ENCODE assay signal across 1 cellular context in genomic region chr6:168895102-168895812, GRCh38.
TF ChIP-seq lines count a peak whose summit lies in the region.

No MANE protein-coding gene starts in this region.

TF ChIP-seq in HepG2, 621 proteins besides CTCF, POLR2A, EP300 and RAD21 (continued from another document and continues in another):
- TF ChIP-seq THRA (CRISPR knock-in tag; IDR thresholded peaks at IDR 0.05; ENCODE audit: borderline replicate concordance) (0 out of 2 replicates have a peak, but pooled peaks have one; percentile 20), CC2D1A (CRISPR knock-in tag; IDR thresholded peaks at IDR 0.05) (0 out of 2 replicates have a peak, but pooled peaks have one; percentile 38), TOPORS (CRISPR knock-in tag; IDR thresholded peaks at IDR 0.05) (0 out of 2 replicates have a peak, but pooled peaks have one; percentile 30), ARNT2 (CRISPR knock-in tag; IDR thresholded peaks at IDR 0.05; ENCODE audit: low read depth) (0 out of 2 replicates have a peak, but pooled peaks have one; percentile 53), ZNF781 (CRISPR knock-in tag; IDR thresholded peaks at IDR 0.05; ENCODE audit: borderline replicate concordance, not compliant biosample characterization) (peak; percentile 54), HOXA3 (CRISPR knock-in tag; IDR thresholded peaks at IDR 0.05) (peak; percentile 46; the same call in 1 of the 2 replicates), KDM2A (CRISPR knock-in tag; IDR thresholded peaks at IDR 0.05; ENCODE audit: borderline replicate concordance, low read depth) (peak; percentile 74), BRD4 (CRISPR knock-in tag; IDR thresholded peaks at IDR 0.05) (0 out of 2 replicates have a peak, but pooled peaks have one; percentile 32), ZNF646 (CRISPR knock-in tag; IDR thresholded peaks at IDR 0.05) (0 out of 2 replicates have a peak, but pooled peaks have one; percentile 43), SMARCC2 (IDR thresholded peaks at IDR 0.05) (no peak), MED1 (CRISPR knock-in tag; IDR thresholded peaks at IDR 0.05) (0 out of 2 replicates have a peak, but pooled peaks have one; percentile 17), EHMT2 (IDR thresholded peaks at IDR 0.05; ENCODE audit: borderline replicate concordance, low read depth, low read length) (peak; percentile 42; the same call in 1 of the 2 replicates), GRHL1 (CRISPR knock-in tag; conservative IDR thresholded peaks at IDR 0.05) (no peak), NFIC (IDR thresholded peaks at IDR 0.05; ENCODE audit: low read length) (0 out of 2 replicates have a peak, but pooled peaks have one; percentile 15), RBM39 (IDR thresholded peaks at IDR 0.05; ENCODE audit: low read depth, low read length, poor library complexity, severe bottlenecking) (no peak), ZNF501 (CRISPR knock-in tag; IDR thresholded peaks at IDR 0.05) (peak; percentile 67), NCOR1 (IDR thresholded peaks at IDR 0.05; ENCODE audit: borderline replicate concordance, low read length) (peak; percentile 61; the same call in 1 of the 2 replicates), ASH2L (IDR thresholded peaks at IDR 0.05; ENCODE audit: insufficient read length, low read depth, low read length) (peak; percentile 39), PHF5A (CRISPR knock-in tag; IDR thresholded peaks at IDR 0.05; ENCODE audit: low read depth, unreplicated experiment) (peak; percentile 30), ZNF280D (CRISPR knock-in tag; IDR thresholded peaks at IDR 0.05) (0 out of 2 replicates have a peak, but pooled peaks have one; percentile 24), PITX1 (CRISPR knock-in tag; IDR thresholded peaks at IDR 0.05) (0 out of 2 replicates have a peak, but pooled peaks have one; percentile 21), NR2C2 (CRISPR knock-in tag; IDR thresholded peaks at IDR 0.05; ENCODE audit: borderline replicate concordance) (peak; percentile 92), GFI1 (CRISPR knock-in tag; IDR thresholded peaks at IDR 0.05; ENCODE audit: borderline replicate concordance) (0 out of 2 replicates have a peak, but pooled peaks have one; percentile 15), NR2F6 (IDR thresholded peaks at IDR 0.05) (no peak), NR2F6 (CRISPR knock-in tag; IDR thresholded peaks at IDR 0.05) (peak; percentile 34; the same call in 1 of the 2 replicates), ARID5B (CRISPR knock-in tag; IDR thresholded peaks at IDR 0.05) (0 out of 2 replicates have a peak, but pooled peaks have one; percentile 18), THAP11 (CRISPR knock-in tag; IDR thresholded peaks at IDR 0.05) (peak; percentile 43; the same call in 1 of the 2 replicates), NFYB (CRISPR knock-in tag; IDR thresholded peaks at IDR 0.05) (no peak), ZSCAN12 (CRISPR knock-in tag; IDR thresholded peaks at IDR 0.05) (0 out of 2 replicates have a peak, but pooled peaks have one; percentile 26), SAP130 (CRISPR knock-in tag; IDR thresholded peaks at IDR 0.05; ENCODE audit: low read depth) (peak; percentile 25; the same call in 1 of the 2 replicates), HNF1B (CRISPR knock-in tag; IDR thresholded peaks at IDR 0.05) (0 out of 2 replicates have a peak, but pooled peaks have one; percentile 43), HNF4A (CRISPR knock-in tag; IDR thresholded peaks at IDR 0.05) (peak; percentile 63), SP2 (CRISPR knock-in tag; IDR thresholded peaks at IDR 0.05) (no peak), STAG1 (CRISPR knock-in tag; IDR thresholded peaks at IDR 0.05) (peak; percentile 91), ZNF331 (CRISPR knock-in tag; IDR thresholded peaks at IDR 0.05) (0 out of 2 replicates have a peak, but pooled peaks have one; percentile 30), ZBTB21 (CRISPR knock-in tag; IDR thresholded peaks at IDR 0.05) (0 out of 2 replicates have a peak, but pooled peaks have one; percentile 25), MXI1 (IDR thresholded peaks at IDR 0.05; ENCODE audit: borderline replicate concordance, low read depth, low read length) (0 out of 3 replicates have a peak, but pooled peaks have one; percentile 5), CREB3 (CRISPR knock-in tag; IDR thresholded peaks at IDR 0.05) (no peak), CBX5 (CRISPR knock-in tag; IDR thresholded peaks at IDR 0.05; ENCODE audit: borderline replicate concordance) (peak; percentile 76; the same call in 1 of the 2 replicates), RBM22 (optimal IDR thresholded peaks at IDR 0.05; ENCODE audit: low read length) (no peak), GZF1 (CRISPR knock-in tag; IDR thresholded peaks at IDR 0.05) (no peak), GABPB1 (CRISPR knock-in tag; IDR thresholded peaks at IDR 0.05) (peak; percentile 85), ZNF335 (CRISPR knock-in tag; IDR thresholded peaks at IDR 0.05) (no peak), GATAD2A (CRISPR knock-in tag; IDR thresholded peaks at IDR 0.05) (peak; percentile 20; the same call in 1 of the 2 replicates)
